Comparison of ENCODE assay signal across 8 cellular contexts in genomic region chr13:97196340-97196739, GRCh38.
"Had no signal": no experiment of that assay in that cellular context is flagged by ENCODE, and none has a peak within 500 bp of the region (broad histone marks: within the 10 kb centered on the region; RNA-seq: fewer than 3 reads in every experiment).

No MANE protein-coding gene starts in this region.

- DNase-seq: GM23248, GOT3, H7, KBM-7 had no signal

- H3K4me1 ChIP-seq: HAP-1 had no signal

- H3K9ac ChIP-seq: GM23248, KMS-11 had no signal

- H3K36me3 ChIP-seq: HAP-1 had no signal

- H3K4me3 ChIP-seq: GM23248, HAP-1 had no signal

- FAIRE-seq: HepG2 had no signal

- H3K27ac ChIP-seq: GM23248, HL-60, KMS-11 had no signal

- H3K9me3 ChIP-seq: HAP-1 had no signal

- ATAC-seq: HepG2 had no signal

- H2AFZ ChIP-seq: GM23248 had no signal

- H3K4me2 ChIP-seq: KMS-11 had no signal
